19 cellular contexts compared by ENCODE assay signal in the genomic region with DNA sequence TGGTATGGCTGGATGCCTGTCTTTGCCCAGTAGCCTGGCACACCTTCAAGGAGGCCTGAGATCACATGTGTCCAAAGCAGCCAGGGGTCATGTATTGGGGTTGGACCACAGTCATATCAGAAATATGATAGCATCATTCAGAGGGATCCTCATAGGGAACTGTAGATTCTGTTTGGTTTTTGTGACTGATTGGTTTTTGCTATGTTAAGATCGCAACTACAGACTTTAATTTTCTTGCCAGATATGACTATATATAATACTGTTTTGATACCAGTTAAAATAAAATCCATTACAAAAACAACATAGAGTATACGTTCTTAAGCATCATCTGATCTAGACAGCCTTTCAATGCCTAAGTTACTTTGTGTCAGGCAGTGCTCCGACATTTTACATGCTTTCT. TPM values are rescaled to one million over a fixed set of nuclear protein-coding genes. Genes with fewer than 3 reads are reported as not detected.
DNase-seq lines count a peak whose midpoint lies in the region; ATAC-seq and TF ChIP-seq lines count a peak whose summit lies in the region.
"Had no signal": no experiment of that assay in that cellular context is flagged by ENCODE, and none has a peak within 500 bp of the region (broad histone marks: within the 10 kb centered on the region; RNA-seq: fewer than 3 reads in every experiment).

No MANE protein-coding gene starts in this region.

- intact Hi-C loops in left lung (cut with DNase I) = no loop called here

- no peak overlapping the region for H2AK5ac ChIP-seq in neuronal stem cell (ENCODE audit: low read depth, low read length)

- H3K4me1 ChIP-seq in Karpas-422 (ENCODE audit: low read length) = peaks cover 6% of the 10 kb centered on the region
- H3K4me1 ChIP-seq in neuronal stem cell (ENCODE audit: control insufficient read depth in 2 of 2, insufficient read depth in 1 of 2, low read depth in 1 of 2, low read length in 2 of 2) = no peaks in the 10 kb centered on the region
- no peaks in the 10 kb centered on the region for H3K4me1 ChIP-seq in left lung
- H3K4me1 ChIP-seq: BLaER1, HAP-1 had no signal

- H4K91ac ChIP-seq in neuronal stem cell (ENCODE audit: low read depth, low read length, poor library complexity) = no peak overlapping the region

- no CpG with 5 or more reads among the region's 3 CpGs for WGBS in neuronal stem cell (ENCODE audit: extremely low coverage in 2 of 2, insufficient read length in 2 of 2, insufficient replicate concordance in 1 of 2), 2 donors

- no peak overlapping the region for H3K4me3 Mint-ChIP-seq in activated T-cell treated with anti-CD3 and anti-CD28 coated beads, Interleukin-2, amount 50 U/mL, for 4 hours
- H3K4me3 Mint-ChIP-seq: CD14-positive monocyte; CD4-positive, alpha-beta memory T cell had no signal

- H3K4me2 ChIP-seq in Karpas-422 (ENCODE audit: low read depth, low read length, poor library complexity, severe bottlenecking) (no peak overlapping the region), neuronal stem cell (ENCODE audit: insufficient read depth, low read length, poor library complexity, severe bottlenecking) (no peak overlapping the region)
- H3K4me2 ChIP-seq: BLaER1 had no signal

- H3K27me3 ChIP-seq in Karpas-422 (ENCODE audit: low read length) (no peaks in the 10 kb centered on the region), neuronal stem cell (ENCODE audit: control insufficient read depth in 3 of 3, insufficient read depth in 3 of 3, low read depth in 1 of 3, low read length in 3 of 3) (peaks cover 0 to 7% (median 0%) of the 10 kb centered on the region in 3 experiments), left lung (no peaks in the 10 kb centered on the region)
- H3K27me3 ChIP-seq: BLaER1 had no signal

- H3K27ac ChIP-seq in Karpas-422 (ENCODE audit: low read length) (no peak overlapping the region), neuronal stem cell (replicated peaks; ENCODE audit: low read length) (no peak overlapping the region), left lung (no peak overlapping the region)
- H3K27ac ChIP-seq: 22Rv1, BLaER1, GM23248 had no signal

- peaks cover 2% of the 10 kb centered on the region for H3K36me3 Mint-ChIP-seq in activated T-cell treated with anti-CD3 and anti-CD28 coated beads, Interleukin-2, amount 50 U/mL, for 4 hours (ENCODE audit: insufficient read depth)
- H3K36me3 Mint-ChIP-seq: CD14-positive monocyte had no signal

- no peak overlapping the region for H2BK120ac ChIP-seq in neuronal stem cell (ENCODE audit: low read depth, low read length)

- no peaks in the 10 kb centered on the region for H4K20me1 ChIP-seq in Karpas-422 (ENCODE audit: insufficient read depth, low read depth, low read length)
- H4K20me1 ChIP-seq: BLaER1 had no signal

- no peak overlapping the region for H3K4ac ChIP-seq in neuronal stem cell (ENCODE audit: low read length)

- peak overlapping the region; percentile 11 for H3K18ac ChIP-seq in neuronal stem cell (ENCODE audit: low read length)

- H3K4me3 ChIP-seq in Karpas-422 (ENCODE audit: low read length) (no peak overlapping the region), neuronal stem cell (ENCODE audit: low read length in 2 of 2) (no peak overlapping the region), left lung (no peak overlapping the region)
- H3K4me3 ChIP-seq: BLaER1, GM23248, HAP-1 had no signal

- 0 out of 2 replicates have a peak overlapping the region, but pooled peaks have one; percentile 17 for H2AFZ ChIP-seq in Karpas-422 (ENCODE audit: low read length)
- no peak overlapping the region for H2AFZ ChIP-seq in neuronal stem cell (ENCODE audit: low read length)
- H2AFZ ChIP-seq: GM23248 had no signal

- H3K9me3 ChIP-seq in Karpas-422 (ENCODE audit: low read length) (no peaks in the 10 kb centered on the region), neuronal stem cell (replicated peaks in 1 of 2; ENCODE audit: control insufficient read depth in 2 of 2, insufficient read depth in 1 of 2, low read depth in 1 of 2, low read length in 2 of 2) (peaks cover 0 to 3% of the 10 kb centered on the region in 2 donors), left lung (no peaks in the 10 kb centered on the region)
- H3K9me3 ChIP-seq: BLaER1, HAP-1 had no signal

- no peak overlapping the region for H2BK15ac ChIP-seq in neuronal stem cell (ENCODE audit: low read length)

- H3K23ac ChIP-seq in neuronal stem cell (ENCODE audit: low read depth, low read length, poor library complexity) = no peak overlapping the region

- H2BK12ac ChIP-seq in neuronal stem cell (ENCODE audit: low read length) = no peak overlapping the region

- no peaks in the 10 kb centered on the region for H3K4me1 Mint-ChIP-seq in activated T-cell treated with anti-CD3 and anti-CD28 coated beads, Interleukin-2, amount 50 U/mL, for 4 hours (ENCODE audit: low read depth)

- H3K79me2 ChIP-seq in Karpas-422 (ENCODE audit: low read length) = no peaks in the 10 kb centered on the region

- peaks cover 7% of the 10 kb centered on the region for H3K27me3 Mint-ChIP-seq in activated T-cell treated with anti-CD3 and anti-CD28 coated beads, Interleukin-2, amount 50 U/mL, for 4 hours (ENCODE audit: low read depth)

- H3K79me1 ChIP-seq in neuronal stem cell (ENCODE audit: low read depth, low read length) = no peaks in the 10 kb centered on the region

- H3K9me3 Mint-ChIP-seq in activated T-cell treated with anti-CD3 and anti-CD28 coated beads, Interleukin-2, amount 50 U/mL, for 4 hours = no peaks in the 10 kb centered on the region

- no peaks in the 10 kb centered on the region for H3K9me2 ChIP-seq in Karpas-422 (replicated peaks; ENCODE audit: insufficient read depth, low read length)

- no peak overlapping the region for H3K14ac ChIP-seq in neuronal stem cell (ENCODE audit: low read length)

- H4K8ac ChIP-seq in neuronal stem cell (ENCODE audit: low read depth, low read length) = no peak overlapping the region

- no peak for TF ChIP-seq CTCF in left lung (IDR thresholded peaks at IDR 0.05)

- no peak overlapping the region for H2BK5ac ChIP-seq in neuronal stem cell (ENCODE audit: low read length)

- no peaks in the 10 kb centered on the region for H3K36me3 ChIP-seq in Karpas-422 (ENCODE audit: insufficient read depth, low read length)
- H3K36me3 ChIP-seq in neuronal stem cell (replicated peaks in 1 of 2; ENCODE audit: control insufficient read depth in 2 of 2, insufficient read depth in 2 of 2, low read length in 2 of 2) = no peaks in the 10 kb centered on the region
- H3K36me3 ChIP-seq in left lung = no peaks in the 10 kb centered on the region
- H3K36me3 ChIP-seq: BLaER1, HAP-1 had no signal

- peak; percentile 56 to 58 for ATAC-seq in activated CD4-positive, CD25-positive, alpha-beta regulatory T cell treated with anti-CD3 and anti-CD28 coated beads, Interleukin-2, amount 50 U/mL, for 24 hours
- peak; percentile 27 to 38 for ATAC-seq in activated T-cell treated with anti-CD3 and anti-CD28 coated beads, Interleukin-2, amount 50 U/mL, for 4 hours
- ATAC-seq in GM19452 (IDR thresholded peaks at IDR 0.05; ENCODE audit: unreplicated experiment) = no peak
- ATAC-seq in left lung = no peak

- H3K9ac ChIP-seq in Karpas-422 (ENCODE audit: low read length) (no peak overlapping the region), neuronal stem cell (ENCODE audit: low read depth, low read length, poor library complexity) (no peak overlapping the region)
- H3K9ac ChIP-seq: BLaER1, GM23248 had no signal

- DNase-seq in activated CD4-positive, CD25-positive, alpha-beta regulatory T cell treated with anti-CD3 and anti-CD28 coated beads, Interleukin-2, amount 50 U/mL, for 72 hours = no peak
- DNase-seq in activated T-cell treated with anti-CD3 and anti-CD28 coated beads, Interleukin-2, amount 50 U/mL, for 4 hours = no peak
- no peak for DNase-seq in activated T-cell treated with anti-CD3 and anti-CD28 coated beads, Interleukin-2, amount 50 U/mL, for 1 hour
- no peak for DNase-seq in Karpas-422
- DNase-seq in neuronal stem cell (ENCODE audit: low spot score) = no peak
- DNase-seq in left lung = no peak
- DNase-seq: CD4-positive, alpha-beta memory T cell; DMS153; DMS79; GDM1; GM23248 had no signal

RNA-seq across cellular contexts. Expression of a gene that starts 11.8 kb away (rescaled TPM):
- under 1 TPM; 0.24 to 0.71 (median 0.40) TPM for total RNA-seq in activated T-cell treated with anti-CD3 and anti-CD28 coated beads, Interleukin-2, amount 50 U/mL, for 4 hours
- 5.0 and 12.6 TPM in 2 replicates for total RNA-seq in Karpas-422 (2014; rRNA removed; shearing (Covaris generic); ENCODE audit: low replicate concordance)
- polyA plus RNA-seq in neuronal stem cell (2013, experiment 1 of 2) = 0.21 TPM
- polyA plus RNA-seq in neuronal stem cell (2013, experiment 2 of 2) = 0.15 TPM
- total RNA-seq in left lung = 1 to 10 TPM in 1 of 2 donors, under 1 TPM in 1; 0.79 to 2.3 TPM
- total RNA-seq: H4 had no signal
- polyA plus RNA-seq: AG04450 had no signal

Comparison
In these comparisons a context has a peak if more than half of its experiments do, and no peak if none do; other contexts are left out.
1. ATAC-seq: peak in activated CD4-positive, CD25-positive, alpha-beta regulatory T cell treated with anti-CD3 and anti-CD28 coated beads, Interleukin-2, amount 50 U/mL, for 24 hours (2 of 2) and activated T-cell treated with anti-CD3 and anti-CD28 coated beads, Interleukin-2, amount 50 U/mL, for 4 hours (2 of 2); none in GM19452 (single experiment) and left lung (single experiment).